Comparison of ENCODE assay signal across 15 cellular contexts in the genomic region with DNA sequence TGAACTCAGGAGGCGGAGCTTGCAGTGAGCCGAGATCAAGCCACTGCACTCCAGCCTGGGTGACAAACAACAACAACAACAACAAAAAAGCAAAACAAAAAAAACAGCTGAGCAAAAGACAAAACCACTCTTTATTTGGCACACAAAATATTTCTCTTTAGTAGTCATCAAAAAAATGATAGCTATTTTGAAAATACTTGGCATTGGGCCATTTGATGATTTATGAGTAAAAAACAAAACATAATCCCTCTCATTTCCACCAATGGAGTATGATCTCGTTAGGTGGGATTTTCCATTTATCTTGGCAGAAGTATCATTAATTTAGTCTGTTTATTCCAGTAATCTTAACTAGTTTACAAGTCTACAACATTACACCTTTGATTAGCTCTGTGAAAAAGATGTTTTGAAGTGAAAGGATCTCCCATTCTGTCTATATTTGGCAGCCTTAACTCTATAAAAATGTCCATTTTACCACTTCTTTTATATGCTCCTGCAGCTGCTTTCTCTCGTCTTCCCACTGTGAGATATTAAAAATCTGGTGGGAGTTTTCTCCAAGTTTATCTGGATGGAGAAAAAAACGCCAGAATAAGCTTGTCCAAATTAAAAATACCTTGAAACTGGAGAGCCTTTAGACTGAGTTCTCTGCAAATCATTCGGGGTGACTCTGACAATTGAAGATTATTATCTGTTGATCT. TPM values are rescaled to one million over a fixed set of nuclear protein-coding genes. Genes with fewer than 3 reads are reported as not detected.
A peak's percentile ranks its signal among the peaks of the same experiment; 100 is the strongest.
DNase-seq lines count a peak whose midpoint lies in the region; ATAC-seq, FAIRE-seq and TF ChIP-seq lines count a peak whose summit lies in the region.
"Had no signal": no experiment of that assay in that cellular context is flagged by ENCODE, and none has a peak within 500 bp of the region (broad histone marks: within the 10 kb centered on the region; RNA-seq: fewer than 3 reads in every experiment).

No MANE protein-coding gene starts in this region.

- H2AFZ ChIP-seq in hepatocyte: no peak overlapping the region

- H3K27ac Mint-ChIP-seq in osteocyte (ENCODE audit: unreplicated experiment): peak overlapping the region; percentile 31
- no peak overlapping the region for H3K27ac Mint-ChIP-seq in CD4-positive, alpha-beta T cell

- peaks cover 33% of the 10 kb centered on the region for H3K36me3 Mint-ChIP-seq in osteocyte (ENCODE audit: unreplicated experiment)
- H3K36me3 Mint-ChIP-seq in CD4-positive, alpha-beta T cell (ENCODE audit: low read depth): no peaks in the 10 kb centered on the region

- H3K4me2 ChIP-seq in hepatocyte: no peak overlapping the region
- H3K4me2 ChIP-seq: BLaER1 treated with 17β-estradiol and CSF1 and Interleukin-3, amounts not matched to agents 10 nM and 100 nM had no signal

- no peaks in the 10 kb centered on the region for H3K27me3 Mint-ChIP-seq in osteocyte (ENCODE audit: unreplicated experiment)
- H3K27me3 Mint-ChIP-seq in CD4-positive, alpha-beta T cell: no peaks in the 10 kb centered on the region

- H3K4me3 Mint-ChIP-seq in osteocyte (ENCODE audit: unreplicated experiment): no peak overlapping the region
- no peak overlapping the region for H3K4me3 Mint-ChIP-seq in CD4-positive, alpha-beta T cell

- CTCF ChIA-PET in CD4-positive, alpha-beta T cell (lab: Charles Lee): no interaction called here

- H3K9me3 Mint-ChIP-seq in osteocyte (ENCODE audit: unreplicated experiment): peaks cover 4% of the 10 kb centered on the region
- peaks cover 5% of the 10 kb centered on the region for H3K9me3 Mint-ChIP-seq in CD4-positive, alpha-beta T cell

- H3K4me3 ChIP-seq in hepatocyte: no peak overlapping the region
- H3K4me3 ChIP-seq: BLaER1 treated with 17β-estradiol and CSF1 and Interleukin-3, amounts not matched to agents 10 nM and 100 nM had no signal

- no peaks in the 10 kb centered on the region for H3K4me1 ChIP-seq in hepatocyte (ENCODE audit: insufficient read depth)
- H3K4me1 ChIP-seq: BLaER1 treated with 17β-estradiol and CSF1 and Interleukin-3, amounts not matched to agents 10 nM and 100 nM had no signal

- H3K79me2 ChIP-seq in hepatocyte: no peaks in the 10 kb centered on the region

- H3K27me3 ChIP-seq in hepatocyte: no peaks in the 10 kb centered on the region
- no peaks in the 10 kb centered on the region for H3K27me3 ChIP-seq in CD4-positive, alpha-beta T cell (ENCODE audit: control insufficient read depth, insufficient read depth, low read length)
- H3K27me3 ChIP-seq: BLaER1 treated with 17β-estradiol and CSF1 and Interleukin-3, amounts not matched to agents 10 nM and 100 nM had no signal

- 70% methylated on average over 6 of the region's 6 CpGs for WGBS in hepatocyte (ENCODE audit: low lambda C conversion rate, missing lambda C conversion rate)

- H3K27ac ChIP-seq in hepatocyte: no peak overlapping the region
- H3K27ac ChIP-seq in CD4-positive, alpha-beta T cell (ENCODE audit: low read depth, low read length): no peak overlapping the region
- H3K27ac ChIP-seq: BLaER1 treated with 17β-estradiol and CSF1 and Interleukin-3, amounts not matched to agents 10 nM and 100 nM had no signal

- intact Hi-C loops in CD4-positive, alpha-beta T cell (cut with DNase I, micrococcal nuclease): no loop called here

- POLR2A ChIA-PET in CD4-positive, alpha-beta T cell (lab: Charles Lee): no interaction called here

- no peaks in the 10 kb centered on the region for H4K20me1 ChIP-seq in hepatocyte (ENCODE audit: insufficient read depth, poor library complexity, severe bottlenecking)
- H4K20me1 ChIP-seq: BLaER1 treated with 17β-estradiol and CSF1 and Interleukin-3, amounts not matched to agents 10 nM and 100 nM had no signal

- no peak for ATAC-seq in GM21786 (IDR thresholded peaks at IDR 0.05; ENCODE audit: unreplicated experiment)
- no peak for ATAC-seq in CD4-positive, alpha-beta T cell (ENCODE audit: poor library complexity)

- no peaks in the 10 kb centered on the region for H3K36me3 ChIP-seq in hepatocyte (replicated peaks; ENCODE audit: insufficient read depth, low read depth)
- H3K36me3 ChIP-seq: BLaER1 treated with 17β-estradiol and CSF1 and Interleukin-3, amounts not matched to agents 10 nM and 100 nM had no signal

- H3K4me1 Mint-ChIP-seq in osteocyte (ENCODE audit: unreplicated experiment): peaks cover 44% of the 10 kb centered on the region
- no peaks in the 10 kb centered on the region for H3K4me1 Mint-ChIP-seq in CD4-positive, alpha-beta T cell (ENCODE audit: low read depth)

- H3K9me2 ChIP-seq in hepatocyte (replicated peaks; ENCODE audit: insufficient read depth): no peaks in the 10 kb centered on the region

- FAIRE-seq in endometrium (lab: Jason Lieb, UNC): peak; percentile 97
- FAIRE-seq: HTR-8/SVneo had no signal

- TF ChIP-seq CTCF in osteocyte (IDR thresholded peaks at IDR 0.05) (no peak), hepatocyte (IDR thresholded peaks at IDR 0.05; ENCODE audit: poor library complexity) (no peak)
- no peak for TF ChIP-seq CTCF in CD4-positive, alpha-beta T cell (IDR thresholded peaks at IDR 0.05)

- H3K9me3 ChIP-seq in hepatocyte (ENCODE audit: low read depth): no peaks in the 10 kb centered on the region
- no peaks in the 10 kb centered on the region for H3K9me3 ChIP-seq in CD4-positive, alpha-beta T cell (ENCODE audit: control insufficient read depth, low read length)
- H3K9me3 ChIP-seq: BLaER1 treated with 17β-estradiol and CSF1 and Interleukin-3, amounts not matched to agents 10 nM and 100 nM had no signal

- DNase-seq in EL (peak; percentile 9), NCI-H446 treated with DMSO at 0.1 percent for 48 hours (lab: John Stamatoyannopoulos, UW) (peak; percentile 20), osteocyte (ENCODE audit: extremely low spot score, unreplicated experiment) (no peak), retina (no peak), hepatocyte (ENCODE audit: low spot score) (no peak)
- DNase-seq in CD4-positive, alpha-beta T cell: no peak
- DNase-seq: NCI-H1436 treated with DMSO at 0.1 percent for 48 hours; NCI-H2081; NCI-H2227 treated with DMSO at 0.1 percent for 48 hours; NCI-H526; NK-92 treated with Interleukin-12 subunit alpha and Interleukin-12 subunit beta, amount 100 ng/mL, for 24 hours had no signal

RNA-seq across cellular contexts. Expression of gene AGMO, which starts 58.8 kb away (rescaled TPM):
- total RNA-seq in osteocyte (0.99 and 1.7 TPM in 2 replicates), hepatocyte (7.3 and 8.0 TPM in 2 replicates)
- polyA plus RNA-seq in hepatocyte: 4.0 and 6.5 TPM in 2 replicates
- not detected for total RNA-seq in CD4-positive, alpha-beta T cell

Comparison
In these comparisons a context has a peak if more than half of its experiments do, and no peak if none do; other contexts are left out.
1. DNase-seq: peak in EL (single experiment) and NCI-H446 treated with DMSO at 0.1 percent for 48 hours (single experiment); none in osteocyte (single experiment), retina (single experiment), hepatocyte (single experiment) and CD4-positive, alpha-beta T cell (0 of 10).